ENCODE assay signal across 20 cellular contexts in genomic region chr2:109103286-109103685, GRCh38. TPM values are rescaled to one million over a fixed set of nuclear protein-coding genes. Genes with fewer than 3 reads are reported as not detected.
DNase-seq lines count a peak whose midpoint lies in the region; ATAC-seq, FAIRE-seq and TF ChIP-seq lines count a peak whose summit lies in the region.
"Had no signal": no experiment of that assay in that cellular context is flagged by ENCODE, and none has a peak within 500 bp of the region (broad histone marks: within the 10 kb centered on the region; RNA-seq: fewer than 3 reads in every experiment).

No MANE protein-coding gene starts in this region.

- no peak overlapping the region for H2BK15ac ChIP-seq in neuronal stem cell (ENCODE audit: low read length)

- H3K4me3 Mint-ChIP-seq in activated naive CD8-positive, alpha-beta T cell = peak overlapping the region; percentile 53
- H3K4me3 Mint-ChIP-seq in activated naive CD8-positive, alpha-beta T cell treated with anti-CD3 and anti-CD28 coated beads for 36 hours = no peak overlapping the region
- no peak overlapping the region for H3K4me3 Mint-ChIP-seq in endodermal cell
- H3K4me3 Mint-ChIP-seq in naive thymus-derived CD4-positive, alpha-beta T cell = peak overlapping the region in 7 of 10 donors; percentile 14 to 74 (median 64)
- H3K4me3 Mint-ChIP-seq in CD14-positive monocyte = no peak overlapping the region
- H3K4me3 Mint-ChIP-seq: CD8-positive, alpha-beta memory T cell; HFFc6 had no signal

- no peak overlapping the region for H3K14ac ChIP-seq in neuronal stem cell (ENCODE audit: low read length)

- H2AFZ ChIP-seq in neuronal stem cell (ENCODE audit: low read length) = no peak overlapping the region

- no peak overlapping the region for H2BK12ac ChIP-seq in neuronal stem cell (ENCODE audit: low read length)

- peaks cover 4% of the 10 kb centered on the region for H3K9me3 ChIP-seq in endodermal cell (ENCODE audit: control insufficient read depth, low read length)
- H3K9me3 ChIP-seq in naive thymus-derived CD4-positive, alpha-beta T cell (ENCODE audit: control insufficient read depth in 2 of 3, low read length in 3 of 3) = no peaks in the 10 kb centered on the region
- H3K9me3 ChIP-seq in small intestine (ENCODE audit: control insufficient read depth, low read depth) = no peaks in the 10 kb centered on the region
- no peaks in the 10 kb centered on the region for H3K9me3 ChIP-seq in neuronal stem cell (replicated peaks in 1 of 2; ENCODE audit: control insufficient read depth in 2 of 2, insufficient read depth in 1 of 2, low read depth in 1 of 2, low read length in 2 of 2)
- H3K9me3 ChIP-seq: A549 had no signal

- WGBS in endodermal cell (ENCODE audit: insufficient coverage in 1 of 2, insufficient read length in 1 of 2), 2 experiments = 75 to 81% methylated on average over 4 to 7 of the region's 7 CpGs
- WGBS in small intestine, 3 donors = 17 to 59% (median 40%) methylated on average over 7 of the region's 7 CpGs
- WGBS in neuronal stem cell (ENCODE audit: extremely low coverage in 2 of 2, insufficient read length in 2 of 2, insufficient replicate concordance in 1 of 2), 2 donors = no CpG with 5 or more reads among the region's 7 CpGs

- POLR2A ChIA-PET in naive thymus-derived CD4-positive, alpha-beta T cell (lab: Charles Lee) = interaction anchor here (1.1 to 2.6 kb wide), 3 partner anchors 45 to 407 kb away, joined by 3 to 21 read pairs (median 7); no protein-coding TSS in a partner anchor

- H3K36me3 ChIP-seq in endodermal cell (ENCODE audit: control insufficient read depth, insufficient read depth, low read length) = no peaks in the 10 kb centered on the region
- no peaks in the 10 kb centered on the region for H3K36me3 ChIP-seq in naive thymus-derived CD4-positive, alpha-beta T cell (ENCODE audit: control insufficient read depth in 2 of 3, insufficient read depth in 3 of 3, low read length in 3 of 3)
- H3K36me3 ChIP-seq in small intestine (ENCODE audit: control insufficient read depth in 2 of 2, insufficient read depth in 2 of 2, low read length in 2 of 2) = no peaks in the 10 kb centered on the region
- no peaks in the 10 kb centered on the region for H3K36me3 ChIP-seq in neuronal stem cell (replicated peaks in 1 of 2; ENCODE audit: control insufficient read depth in 2 of 2, insufficient read depth in 2 of 2, low read length in 2 of 2)

- no peak for ATAC-seq in naive thymus-derived CD4-positive, alpha-beta T cell

- no peak for TF ChIP-seq CTCF in endodermal cell (conservative IDR thresholded peaks at IDR 0.05)
- TF ChIP-seq CTCF in CD14-positive monocyte (IDR thresholded peaks at IDR 0.05) = no peak

- no peak overlapping the region for H3K4ac ChIP-seq in neuronal stem cell (ENCODE audit: low read length)

- H3K27ac ChIP-seq in endodermal cell (ENCODE audit: low read depth, low read length) (no peak overlapping the region), small intestine (ENCODE audit: low read depth in 1 of 2, low read length in 1 of 2) (no peak overlapping the region), neuronal stem cell (replicated peaks; ENCODE audit: low read length) (no peak overlapping the region)
- no peak overlapping the region for H3K27ac ChIP-seq in naive thymus-derived CD4-positive, alpha-beta T cell (ENCODE audit: low read depth, low read length)
- H3K27ac ChIP-seq: 22Rv1, A549, C4-2B had no signal

- CTCF ChIA-PET in naive thymus-derived CD4-positive, alpha-beta T cell (lab: Charles Lee) = interaction anchor here (0.6 to 1.4 kb wide), 4 partner anchors 26 to 175 kb away, joined by 3 to 4 read pairs (median 3); no protein-coding TSS in a partner anchor

- no peak overlapping the region for H2AK5ac ChIP-seq in neuronal stem cell (ENCODE audit: low read depth, low read length)

- H3K4me2 ChIP-seq in neuronal stem cell (ENCODE audit: insufficient read depth, low read length, poor library complexity, severe bottlenecking) = no peak overlapping the region
- H3K4me2 ChIP-seq: A549 had no signal

- no peaks in the 10 kb centered on the region for H3K36me3 Mint-ChIP-seq in activated naive CD8-positive, alpha-beta T cell
- H3K36me3 Mint-ChIP-seq in activated naive CD8-positive, alpha-beta T cell treated with anti-CD3 and anti-CD28 coated beads for 36 hours = no peaks in the 10 kb centered on the region
- H3K36me3 Mint-ChIP-seq in endodermal cell (ENCODE audit: low read depth) (no peaks in the 10 kb centered on the region), CD14-positive monocyte (no peaks in the 10 kb centered on the region)
- H3K36me3 Mint-ChIP-seq in naive thymus-derived CD4-positive, alpha-beta T cell = no peaks in the 10 kb centered on the region
- H3K36me3 Mint-ChIP-seq: CD8-positive, alpha-beta memory T cell had no signal

- H3K27ac Mint-ChIP-seq in activated naive CD8-positive, alpha-beta T cell = no peak overlapping the region
- no peak overlapping the region for H3K27ac Mint-ChIP-seq in activated naive CD8-positive, alpha-beta T cell treated with anti-CD3 and anti-CD28 coated beads for 36 hours
- H3K27ac Mint-ChIP-seq in endodermal cell (no peak overlapping the region), CD14-positive monocyte (no peak overlapping the region)
- peak overlapping the region in 6 of 9 donors; percentile 21 to 87 (median 76) for H3K27ac Mint-ChIP-seq in naive thymus-derived CD4-positive, alpha-beta T cell
- H3K27ac Mint-ChIP-seq: HFFc6 had no signal

- intact Hi-C loops in naive thymus-derived CD4-positive, alpha-beta T cell (cut with micrococcal nuclease) = loop anchor here in 1 of 2 donors (1.0 to 2.0 kb wide), 3 partner anchors 71 to 175 kb away; partner anchors contain the start of gene EDAR
- intact Hi-C loops in CD14-positive monocyte (cut with micrococcal nuclease) = no loop called here

- no peak overlapping the region for H3K9ac ChIP-seq in endodermal cell (ENCODE audit: extremely low read depth, low read length, poor library complexity, severe bottlenecking)
- no peak overlapping the region for H3K9ac ChIP-seq in neuronal stem cell (ENCODE audit: low read depth, low read length, poor library complexity)

- peaks cover 17% of the 10 kb centered on the region for H3K4me1 ChIP-seq in endodermal cell (ENCODE audit: control insufficient read depth, insufficient read depth, low read length)
- peaks cover 0 to 13% of the 10 kb centered on the region in 2 donors for H3K4me1 ChIP-seq in naive thymus-derived CD4-positive, alpha-beta T cell (ENCODE audit: control insufficient read depth in 2 of 2, insufficient read depth in 2 of 2, low read length in 2 of 2)
- H3K4me1 ChIP-seq in small intestine (ENCODE audit: control insufficient read depth in 2 of 2, insufficient read depth in 1 of 2, low read depth in 1 of 2, low read length in 1 of 2) = no peaks in the 10 kb centered on the region
- peaks cover 0 to 3% of the 10 kb centered on the region in 2 donors for H3K4me1 ChIP-seq in neuronal stem cell (ENCODE audit: control insufficient read depth in 2 of 2, insufficient read depth in 1 of 2, low read depth in 1 of 2, low read length in 2 of 2)
- H3K4me1 ChIP-seq: A549 had no signal

- H3K79me1 ChIP-seq in neuronal stem cell (ENCODE audit: low read depth, low read length) = no peaks in the 10 kb centered on the region

- DNase-seq in activated naive CD8-positive, alpha-beta T cell treated with anti-CD3 and anti-CD28 coated beads for 36 hours = no peak
- no peak for DNase-seq in endodermal cell
- no peak for DNase-seq in naive thymus-derived CD4-positive, alpha-beta T cell
- DNase-seq in small intestine = peak; percentile 15
- DNase-seq in activated effector memory CD4-positive, alpha-beta T cell treated with anti-CD3 and anti-CD28 coated beads, Interleukin-2, amount 50 U/mL, for 16 hours = no peak
- DNase-seq in CD14-positive monocyte (ENCODE audit: low spot score) = no peak
- no peak for DNase-seq in neuronal stem cell (ENCODE audit: low spot score)
- DNase-seq: AML-193, COR-L47, DMS 273 treated with DMSO at 0.1 percent for 48 hours, GOT3, HFFc6 had no signal

- H3K27me3 ChIP-seq in endodermal cell (ENCODE audit: control insufficient read depth, insufficient read depth, low read length, poor library complexity, severe bottlenecking) (no peaks in the 10 kb centered on the region), small intestine (ENCODE audit: control insufficient read depth in 2 of 2, insufficient read depth in 2 of 2, low read length in 2 of 2) (peaks cover 0 to 2% of the 10 kb centered on the region in 2 donors), neuronal stem cell (ENCODE audit: control insufficient read depth in 3 of 3, insufficient read depth in 3 of 3, low read depth in 1 of 3, low read length in 3 of 3) (peaks cover 0 to 8% (median 0%) of the 10 kb centered on the region in 3 experiments)
- H3K27me3 ChIP-seq in naive thymus-derived CD4-positive, alpha-beta T cell (ENCODE audit: control insufficient read depth in 2 of 2, insufficient read depth in 2 of 2, low read length in 2 of 2) = no peaks in the 10 kb centered on the region

- no peak overlapping the region for H4K91ac ChIP-seq in neuronal stem cell (ENCODE audit: low read depth, low read length, poor library complexity)

- no peak overlapping the region for H2BK120ac ChIP-seq in neuronal stem cell (ENCODE audit: low read depth, low read length)

- no peaks in the 10 kb centered on the region for H3K27me3 Mint-ChIP-seq in activated naive CD8-positive, alpha-beta T cell
- no peaks in the 10 kb centered on the region for H3K27me3 Mint-ChIP-seq in activated naive CD8-positive, alpha-beta T cell treated with anti-CD3 and anti-CD28 coated beads for 36 hours
- peaks cover 54% of the 10 kb centered on the region for H3K27me3 Mint-ChIP-seq in endodermal cell (ENCODE audit: insufficient read depth)
- peaks cover 0 to 18% (median 0%) of the 10 kb centered on the region in 5 donors for H3K27me3 Mint-ChIP-seq in naive thymus-derived CD4-positive, alpha-beta T cell
- peaks cover 3 to 15% (median 7%) of the 10 kb centered on the region in 3 donors for H3K27me3 Mint-ChIP-seq in CD14-positive monocyte (ENCODE audit: low read depth in 3 of 3)

- no peak overlapping the region for H4K8ac ChIP-seq in neuronal stem cell (ENCODE audit: low read depth, low read length)

- no peak overlapping the region for H3K23ac ChIP-seq in neuronal stem cell (ENCODE audit: low read depth, low read length, poor library complexity)

- H3K4me3 ChIP-seq in endodermal cell (ENCODE audit: low read length) (peak overlapping the region; percentile 8), small intestine (ENCODE audit: low read depth in 1 of 2, low read length in 2 of 2) (no peak overlapping the region), neuronal stem cell (ENCODE audit: low read length in 2 of 2) (no peak overlapping the region)
- H3K4me3 ChIP-seq in naive thymus-derived CD4-positive, alpha-beta T cell (ENCODE audit: low read length) = no peak overlapping the region
- H3K4me3 ChIP-seq: A549 had no signal

- peaks cover 23% of the 10 kb centered on the region for H3K4me1 Mint-ChIP-seq in activated naive CD8-positive, alpha-beta T cell (ENCODE audit: low read depth)
- peaks cover 21% of the 10 kb centered on the region for H3K4me1 Mint-ChIP-seq in activated naive CD8-positive, alpha-beta T cell treated with anti-CD3 and anti-CD28 coated beads for 36 hours
- H3K4me1 Mint-ChIP-seq in endodermal cell = peaks cover 21% of the 10 kb centered on the region
- peaks cover 4 to 41% (median 36%) of the 10 kb centered on the region in 7 donors for H3K4me1 Mint-ChIP-seq in naive thymus-derived CD4-positive, alpha-beta T cell
- H3K4me1 Mint-ChIP-seq in CD14-positive monocyte = peaks cover 11% of the 10 kb centered on the region

- H2BK5ac ChIP-seq in neuronal stem cell (ENCODE audit: low read length) = no peak overlapping the region

- H3K18ac ChIP-seq in neuronal stem cell (ENCODE audit: low read length) = no peak overlapping the region

- no peaks in the 10 kb centered on the region for H3K9me3 Mint-ChIP-seq in activated naive CD8-positive, alpha-beta T cell (ENCODE audit: low read depth)
- H3K9me3 Mint-ChIP-seq in activated naive CD8-positive, alpha-beta T cell treated with anti-CD3 and anti-CD28 coated beads for 36 hours = no peaks in the 10 kb centered on the region
- H3K9me3 Mint-ChIP-seq in endodermal cell (peaks cover 8% of the 10 kb centered on the region), CD14-positive monocyte (peaks cover 0 to 4% (median 1%) of the 10 kb centered on the region in 7 donors)
- peaks cover 0 to 3% (median 0%) of the 10 kb centered on the region in 11 donors for H3K9me3 Mint-ChIP-seq in naive thymus-derived CD4-positive, alpha-beta T cell
- H3K9me3 Mint-ChIP-seq: CD8-positive, alpha-beta memory T cell; HFFc6 had no signal

- no peak for FAIRE-seq in small intestine (lab: Jason Lieb, UNC)
- FAIRE-seq: A549, G401.6, GM12892, GM18507 had no signal

RNA-seq across cellular contexts. Expression of gene SH3RF3, which starts 25.7 kb away (rescaled TPM):
- 1 to 10 TPM; 2.2 to 2.5 TPM for total RNA-seq in activated naive CD8-positive, alpha-beta T cell treated with anti-CD3 and anti-CD28 coated beads for 36 hours
- total RNA-seq in endodermal cell = 1 to 10 TPM; 1.5 to 1.8 TPM
- polyA plus RNA-seq in endodermal cell (2013, experiment 1 of 2) = 1.7 TPM
- 1.8 TPM for polyA plus RNA-seq in endodermal cell (2013, experiment 2 of 2)
- 10 to 100 TPM in 2 of 5 experiments, 1 to 10 TPM in 2, under 1 TPM in 1; 0.19 to 11.5 (median 6.1) TPM for total RNA-seq in naive thymus-derived CD4-positive, alpha-beta T cell
- polyA plus RNA-seq in naive thymus-derived CD4-positive, alpha-beta T cell = 1 to 10 TPM; 1.3 to 3.5 TPM
- polyA plus RNA-seq in small intestine (1 to 10 TPM in 1 of 3 donors, under 1 TPM in 2; 0.22 to 3.9 (median 0.81) TPM), CD14-positive monocyte (under 1 TPM; 0.25 to 0.34 TPM)
- polyA plus RNA-seq in neuronal stem cell (2013, experiment 1 of 2) = 0.07 TPM
- 0.08 TPM for polyA plus RNA-seq in neuronal stem cell (2013, experiment 2 of 2)

Comparison
In these comparisons a context has a peak if more than half of its experiments do, and no peak if none do; other contexts are left out.
1. H3K4me3 Mint-ChIP-seq: peak in activated naive CD8-positive, alpha-beta T cell (single experiment) and naive thymus-derived CD4-positive, alpha-beta T cell (7 of 10); none in activated naive CD8-positive, alpha-beta T cell treated with anti-CD3 and anti-CD28 coated beads for 36 hours (single experiment), endodermal cell (single experiment) and CD14-positive monocyte (0 of 2).
2. H3K27ac Mint-ChIP-seq: peak in naive thymus-derived CD4-positive, alpha-beta T cell (6 of 9); none in activated naive CD8-positive, alpha-beta T cell (single experiment), activated naive CD8-positive, alpha-beta T cell treated with anti-CD3 and anti-CD28 coated beads for 36 hours (single experiment), endodermal cell (single experiment) and CD14-positive monocyte (0 of 7).